ENCODE assay signal across 18 cellular contexts in the genomic region with DNA sequence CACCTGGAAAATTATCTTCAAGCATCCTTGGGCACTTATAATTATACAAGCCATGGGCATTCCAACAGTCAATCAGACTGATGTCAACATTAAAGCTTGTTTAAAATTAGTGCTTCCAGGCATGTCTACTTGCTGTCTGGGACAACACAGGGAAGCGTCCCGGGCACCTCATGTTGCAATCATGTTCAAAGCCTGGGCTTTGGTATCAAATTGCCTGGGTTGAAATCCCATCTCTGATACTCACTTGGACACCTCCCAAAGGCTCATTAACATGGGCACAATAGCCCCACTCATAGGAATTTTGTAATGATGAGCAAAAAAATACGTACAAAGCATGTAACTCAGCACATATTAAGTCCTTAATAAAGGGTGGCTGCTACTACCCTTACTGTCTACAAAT. TPM values are rescaled to one million over a fixed set of nuclear protein-coding genes. Genes with fewer than 3 reads are reported as not detected.
A peak's percentile ranks its signal among the peaks of the same experiment; 100 is the strongest.
DNase-seq lines count a peak whose midpoint lies in the region; ATAC-seq, FAIRE-seq and TF ChIP-seq lines count a peak whose summit lies in the region.
"Had no signal": no experiment of that assay in that cellular context is flagged by ENCODE, and none has a peak within 500 bp of the region (broad histone marks: within the 10 kb centered on the region; RNA-seq: fewer than 3 reads in every experiment).

No MANE protein-coding gene starts in this region.

- no peak for DNase-seq in activated CD4-positive, alpha-beta T cell treated with anti-CD3 and anti-CD28 coated beads, Interleukin-2, amount 10 ng/mL, durations not matched to agents 24 days and 14 days
- DNase-seq in activated CD4-positive, alpha-beta T cell treated with anti-CD3 and anti-CD28 coated beads for 1 hour: no peak
- peak; percentile 15 for DNase-seq in bronchial epithelial cell (ENCODE audit: low read depth)
- no peak for DNase-seq in psoas muscle
- DNase-seq in activated CD8-positive, alpha-beta T cell treated with anti-CD3 and anti-CD28 coated beads, Interleukin-2, amount 10 ng/mL, durations not matched to agents 7 days and 5 days: no peak
- DNase-seq in activated T-cell treated with anti-CD3 and anti-CD28 coated beads, Interleukin-2, amount 50 U/mL, for 4 hours: no peak
- DNase-seq: 8988T; ACHN; CD4-positive, CD25-positive, alpha-beta regulatory T cell; DMS79; EL had no signal

- H3K4me3 Mint-ChIP-seq in activated CD4-positive, alpha-beta T cell treated with anti-CD3 and anti-CD28 coated beads, Interleukin-2, amount 10 ng/mL, durations not matched to agents 24 days and 14 days: no peak overlapping the region
- no peak overlapping the region for H3K4me3 Mint-ChIP-seq in activated CD8-positive, alpha-beta T cell treated with anti-CD3 and anti-CD28 coated beads, Interleukin-2, amount 10 ng/mL, durations not matched to agents 7 days and 5 days
- H3K4me3 Mint-ChIP-seq in activated T-cell treated with anti-CD3 and anti-CD28 coated beads, Interleukin-2, amount 50 U/mL, for 4 hours: no peak overlapping the region
- H3K4me3 Mint-ChIP-seq: CD4-positive, CD25-positive, alpha-beta regulatory T cell; IgD-negative memory B cell had no signal

- peak overlapping the region; percentile 37 for H3K27ac Mint-ChIP-seq in activated CD4-positive, alpha-beta T cell treated with anti-CD3 and anti-CD28 coated beads, Interleukin-2, amount 10 ng/mL, durations not matched to agents 24 days and 14 days
- H3K27ac Mint-ChIP-seq in activated CD8-positive, alpha-beta T cell treated with anti-CD3 and anti-CD28 coated beads, Interleukin-2, amount 10 ng/mL, durations not matched to agents 7 days and 5 days: no peak overlapping the region
- H3K27ac Mint-ChIP-seq: IgD-negative memory B cell had no signal

- H3K36me3 Mint-ChIP-seq in activated CD4-positive, alpha-beta T cell treated with anti-CD3 and anti-CD28 coated beads, Interleukin-2, amount 10 ng/mL, durations not matched to agents 24 days and 14 days (ENCODE audit: low read depth): no peaks in the 10 kb centered on the region
- H3K36me3 Mint-ChIP-seq in activated CD8-positive, alpha-beta T cell treated with anti-CD3 and anti-CD28 coated beads, Interleukin-2, amount 10 ng/mL, durations not matched to agents 7 days and 5 days (ENCODE audit: low read depth): peaks cover 19% of the 10 kb centered on the region
- H3K36me3 Mint-ChIP-seq in activated T-cell treated with anti-CD3 and anti-CD28 coated beads, Interleukin-2, amount 50 U/mL, for 4 hours (ENCODE audit: insufficient read depth): peaks cover 13% of the 10 kb centered on the region

- H3K9me3 ChIP-seq in psoas muscle: no peaks in the 10 kb centered on the region
- H3K9me3 ChIP-seq: BLaER1 treated with 17β-estradiol and CSF1 and Interleukin-3, amounts not matched to agents 10 nM and 100 nM; HAP-1 had no signal

- CTCF ChIA-PET in activated CD8-positive, alpha-beta T cell treated with anti-CD3 and anti-CD28 coated beads, Interleukin-2, amount 10 ng/mL, durations not matched to agents 7 days and 5 days (lab: Charles Lee): interaction anchor here (1.2 to 6.7 kb wide), 8 partner anchors 8 to 246 kb away, joined by 3 to 105 read pairs (median 22); a partner anchor contains a TSS

- H3K4me1 ChIP-seq in psoas muscle: peaks cover 7% of the 10 kb centered on the region
- H3K4me1 ChIP-seq: HAP-1 had no signal

- no peaks in the 10 kb centered on the region for H3K27me3 Mint-ChIP-seq in activated CD4-positive, alpha-beta T cell treated with anti-CD3 and anti-CD28 coated beads, Interleukin-2, amount 10 ng/mL, durations not matched to agents 24 days and 14 days
- no peaks in the 10 kb centered on the region for H3K27me3 Mint-ChIP-seq in activated CD8-positive, alpha-beta T cell treated with anti-CD3 and anti-CD28 coated beads, Interleukin-2, amount 10 ng/mL, durations not matched to agents 7 days and 5 days (ENCODE audit: low read depth)
- no peaks in the 10 kb centered on the region for H3K27me3 Mint-ChIP-seq in activated T-cell treated with anti-CD3 and anti-CD28 coated beads, Interleukin-2, amount 50 U/mL, for 4 hours (ENCODE audit: low read depth)
- H3K27me3 Mint-ChIP-seq: CD4-positive, CD25-positive, alpha-beta regulatory T cell; IgD-negative memory B cell had no signal

- no peaks in the 10 kb centered on the region for H3K27me3 ChIP-seq in bronchial epithelial cell (ENCODE audit: control insufficient read depth, insufficient read depth, low read length)
- no peaks in the 10 kb centered on the region for H3K27me3 ChIP-seq in psoas muscle (ENCODE audit: insufficient read depth in 3 of 3, low read length in 2 of 3)
- H3K27me3 ChIP-seq: BLaER1 treated with 17β-estradiol and CSF1 and Interleukin-3, amounts not matched to agents 10 nM and 100 nM had no signal

- peaks cover 2% of the 10 kb centered on the region for H3K4me1 Mint-ChIP-seq in activated CD4-positive, alpha-beta T cell treated with anti-CD3 and anti-CD28 coated beads, Interleukin-2, amount 10 ng/mL, durations not matched to agents 24 days and 14 days
- peaks cover 14% of the 10 kb centered on the region for H3K4me1 Mint-ChIP-seq in activated CD8-positive, alpha-beta T cell treated with anti-CD3 and anti-CD28 coated beads, Interleukin-2, amount 10 ng/mL, durations not matched to agents 7 days and 5 days (ENCODE audit: low read depth)
- H3K4me1 Mint-ChIP-seq in activated T-cell treated with anti-CD3 and anti-CD28 coated beads, Interleukin-2, amount 50 U/mL, for 4 hours (ENCODE audit: low read depth): peaks cover 2% of the 10 kb centered on the region

- H3K36me3 ChIP-seq in bronchial epithelial cell (ENCODE audit: control insufficient read depth, insufficient read depth, low read length): peaks cover 8% of the 10 kb centered on the region
- H3K36me3 ChIP-seq in psoas muscle (ENCODE audit: insufficient read depth in 1 of 2, low read depth in 1 of 2): peaks cover 0 to 82% of the 10 kb centered on the region in 2 donors

- ATAC-seq in psoas muscle (peak in 3 of 4 donors; percentile 36 to 40 (median 39)), GM18909 (IDR thresholded peaks at IDR 0.05; ENCODE audit: poor library complexity, unreplicated experiment) (no peak)
- ATAC-seq in activated CD8-positive, alpha-beta T cell treated with anti-CD3 and anti-CD28 coated beads, Interleukin-2, amount 10 ng/mL, durations not matched to agents 7 days and 5 days: no peak
- ATAC-seq in activated T-cell treated with anti-CD3 and anti-CD28 coated beads, Interleukin-2, amount 50 U/mL, for 4 hours: no peak

- no peaks in the 10 kb centered on the region for H3K9me3 Mint-ChIP-seq in activated CD4-positive, alpha-beta T cell treated with anti-CD3 and anti-CD28 coated beads, Interleukin-2, amount 10 ng/mL, durations not matched to agents 24 days and 14 days
- no peaks in the 10 kb centered on the region for H3K9me3 Mint-ChIP-seq in activated CD8-positive, alpha-beta T cell treated with anti-CD3 and anti-CD28 coated beads, Interleukin-2, amount 10 ng/mL, durations not matched to agents 7 days and 5 days (ENCODE audit: insufficient read depth)
- no peaks in the 10 kb centered on the region for H3K9me3 Mint-ChIP-seq in activated T-cell treated with anti-CD3 and anti-CD28 coated beads, Interleukin-2, amount 50 U/mL, for 4 hours
- H3K9me3 Mint-ChIP-seq: CD4-positive, CD25-positive, alpha-beta regulatory T cell; IgD-negative memory B cell had no signal

- intact Hi-C loops in activated CD4-positive, alpha-beta T cell treated with anti-CD3 and anti-CD28 coated beads, Interleukin-2, amount 10 ng/mL, durations not matched to agents 24 days and 14 days (cut with micrococcal nuclease): loop anchor here (5.0 kb wide), 1 partner anchor 244 kb away; no protein-coding TSS in a partner anchor
- intact Hi-C loops in psoas muscle (cut with DNase I): no loop called here

- TF ChIP-seq CTCF in bronchial epithelial cell (IDR thresholded peaks at IDR 0.05; ENCODE audit: insufficient read depth, low read length, severe bottlenecking) (no peak), psoas muscle (IDR thresholded peaks at IDR 0.05) (no peak)

- no peak overlapping the region for H3K4me3 ChIP-seq in bronchial epithelial cell (ENCODE audit: low read depth, low read length)
- no peak overlapping the region for H3K4me3 ChIP-seq in psoas muscle
- H3K4me3 ChIP-seq: BLaER1 treated with 17β-estradiol and CSF1 and Interleukin-3, amounts not matched to agents 10 nM and 100 nM; HAP-1 had no signal

- no peak overlapping the region for H3K27ac ChIP-seq in psoas muscle
- H3K27ac ChIP-seq: BLaER1 treated with 17β-estradiol and CSF1 and Interleukin-3, amounts not matched to agents 10 nM and 100 nM had no signal

- WGBS in psoas muscle, 3 donors: 33 to 51% (median 41%) methylated on average over 3 of the region's 3 CpGs

- no peak for FAIRE-seq in bronchial epithelial cell (lab: Jason Lieb, UNC)
- FAIRE-seq: G401.6, GM12891, H1 had no signal

- POLR2A ChIA-PET in activated CD8-positive, alpha-beta T cell treated with anti-CD3 and anti-CD28 coated beads, Interleukin-2, amount 10 ng/mL, durations not matched to agents 7 days and 5 days (lab: Charles Lee): no interaction called here

RNA-seq across cellular contexts. Expression of a gene that starts 14.4 kb away (rescaled TPM):
- total RNA-seq in activated CD4-positive, alpha-beta T cell treated with anti-CD3 and anti-CD28 coated beads, Interleukin-2, amount 10 ng/mL, durations not matched to agents 24 days and 14 days: 8.0 and 8.5 TPM in 2 replicates
- total RNA-seq in bronchial epithelial cell: 14.7 and 26.6 TPM in 2 replicates
- 10 to 100 TPM; 10.1 to 14.5 (median 10.4) TPM for total RNA-seq in psoas muscle
- 10 to 100 TPM in 2 of 3 donors, 1 to 10 TPM in 1; 8.7 to 40.5 (median 26.3) TPM for polyA plus RNA-seq in psoas muscle
- 1 to 10 TPM; 7.2 to 7.5 TPM for total RNA-seq in activated CD8-positive, alpha-beta T cell treated with anti-CD3 and anti-CD28 coated beads, Interleukin-2, amount 10 ng/mL, durations not matched to agents 7 days and 5 days
- total RNA-seq in activated T-cell treated with anti-CD3 and anti-CD28 coated beads, Interleukin-2, amount 50 U/mL, for 4 hours: 10 to 100 TPM; 10.5 to 16.9 (median 11.1) TPM

RNA-seq across cellular contexts. Expression of a gene that starts 28.3 kb away (rescaled TPM):
- total RNA-seq in activated CD4-positive, alpha-beta T cell treated with anti-CD3 and anti-CD28 coated beads, Interleukin-2, amount 10 ng/mL, durations not matched to agents 24 days and 14 days: 14.9 and 15.3 TPM in 2 replicates
- 32.1 and 33.5 TPM in 2 replicates for total RNA-seq in bronchial epithelial cell
- 1 to 10 TPM; 2.4 to 4.7 (median 3.7) TPM for total RNA-seq in psoas muscle
- 1 to 10 TPM; 2.8 to 7.5 (median 4.1) TPM for polyA plus RNA-seq in psoas muscle
- total RNA-seq in activated CD8-positive, alpha-beta T cell treated with anti-CD3 and anti-CD28 coated beads, Interleukin-2, amount 10 ng/mL, durations not matched to agents 7 days and 5 days: 10 to 100 TPM; 12.0 to 13.4 TPM
- total RNA-seq in activated T-cell treated with anti-CD3 and anti-CD28 coated beads, Interleukin-2, amount 50 U/mL, for 4 hours: 10 to 100 TPM; 11.6 to 11.9 (median 11.8) TPM

RNA-seq across cellular contexts. Expression of a gene that starts 52.1 kb away (rescaled TPM):
- total RNA-seq in activated CD4-positive, alpha-beta T cell treated with anti-CD3 and anti-CD28 coated beads, Interleukin-2, amount 10 ng/mL, durations not matched to agents 24 days and 14 days: 122 and 124 TPM in 2 replicates
- total RNA-seq in bronchial epithelial cell (129 and 143 TPM in 2 replicates), psoas muscle (10 to 100 TPM; 70.0 to 96.8 (median 90.7) TPM)
- 10 to 100 TPM; 38.2 to 87.7 (median 63.6) TPM for polyA plus RNA-seq in psoas muscle
- 100 to 1,000 TPM; 157 to 160 TPM for total RNA-seq in activated CD8-positive, alpha-beta T cell treated with anti-CD3 and anti-CD28 coated beads, Interleukin-2, amount 10 ng/mL, durations not matched to agents 7 days and 5 days
- total RNA-seq in activated T-cell treated with anti-CD3 and anti-CD28 coated beads, Interleukin-2, amount 50 U/mL, for 4 hours: 100 to 1,000 TPM; 140 to 147 (median 142) TPM

Comparison
In these comparisons a context has a peak if more than half of its experiments do, and no peak if none do; other contexts are left out.
1. ATAC-seq: peak in psoas muscle (3 of 4); none in GM18909 (single experiment), activated CD8-positive, alpha-beta T cell treated with anti-CD3 and anti-CD28 coated beads, Interleukin-2, amount 10 ng/mL, durations not matched to agents 7 days and 5 days (single experiment) and activated T-cell treated with anti-CD3 and anti-CD28 coated beads, Interleukin-2, amount 50 U/mL, for 4 hours (0 of 2).